ENCODE assay signal across 8 cellular contexts in the genomic region with DNA sequence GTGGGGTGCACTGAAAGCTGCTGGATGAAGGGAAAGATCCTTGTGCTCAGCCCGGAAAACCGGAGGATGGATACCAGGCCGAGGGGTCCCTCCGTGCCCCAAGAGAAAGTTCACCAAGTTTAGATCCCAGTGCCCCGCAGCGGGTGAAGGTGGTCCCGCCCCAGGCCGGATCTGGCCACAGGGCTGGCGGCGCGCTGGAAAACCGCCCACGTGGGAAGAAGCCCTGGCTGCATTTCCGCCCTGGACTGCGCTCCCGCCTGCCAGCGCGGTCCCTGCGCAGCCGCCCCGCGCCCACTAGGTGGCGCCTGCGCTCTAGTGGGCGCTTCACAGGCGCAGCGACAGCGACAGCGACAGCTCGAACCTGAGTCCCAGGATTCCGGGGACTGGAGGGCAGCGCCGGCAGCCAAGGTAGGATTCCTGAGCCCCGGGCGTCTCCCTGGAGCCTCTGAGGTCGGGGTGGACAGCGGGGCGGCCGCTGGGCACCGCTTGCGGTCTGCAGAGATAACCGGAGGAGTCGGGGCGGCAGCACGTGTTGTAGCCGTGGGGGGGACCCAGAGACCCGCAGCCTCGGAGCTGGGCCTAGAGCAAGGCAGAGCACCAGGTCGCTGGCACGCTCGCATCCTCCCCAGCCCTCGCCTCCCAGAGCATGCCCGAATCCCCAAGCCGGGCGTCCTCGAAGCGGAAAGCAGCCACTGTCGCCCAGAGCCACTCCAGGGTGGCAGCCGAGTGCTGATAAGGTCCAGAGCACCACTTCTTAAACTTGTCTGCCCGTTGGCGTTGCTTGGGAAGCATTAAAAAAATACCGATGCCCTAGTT. TPM values are rescaled to one million over a fixed set of nuclear protein-coding genes. Genes with fewer than 3 reads are reported as not detected.
DNase-seq lines count a peak whose midpoint lies in the region; ATAC-seq, FAIRE-seq and TF ChIP-seq lines count a peak whose summit lies in the region.

TSS of gene CHD9 (plus strand) at position 322 of the 816 bp plus-strand sequence. CDS start 101,099 bp downstream, outside the sequence.

- FAIRE-seq in bronchial epithelial cell (lab: Jason Lieb, UNC), result no peak

- H3K4me1 Mint-ChIP-seq in WTC11, result peaks cover 38% of the 10 kb centered on the region
- peaks cover 36 to 42% of the 10 kb centered on the region in 2 donors for H3K4me1 Mint-ChIP-seq in immature natural killer cell

- peaks cover 21 to 60% (median 49%) of the 10 kb centered on the region in 6 donors for H3K4me1 ChIP-seq in spleen

- H3K4me3 Mint-ChIP-seq in WTC11 (peak within 1 kb of the TSS; percentile 77), immature natural killer cell (peak within 1 kb of the TSS; percentile 90 to 97 (median 92))

- CTCF ChIA-PET in WTC11 (lab: Charles Lee), result interaction anchor here (0.5 to 2.6 kb wide), 32 partner anchors 9 to 1922 kb away, joined by 3 to 21 read pairs (median 4); no protein-coding TSS in a partner anchor

- H3K4me3 ChIP-seq in bronchial epithelial cell (ENCODE audit: low read depth, low read length) (peak within 1 kb of the TSS; percentile 54), spleen (peak within 1 kb of the TSS; percentile 55 to 79 (median 64))

- no peaks in the 10 kb centered on the region for H3K9me3 ChIP-seq in spleen

- H3K27ac Mint-ChIP-seq in WTC11, result peak within 1 kb of the TSS; percentile 96
- peak within 1 kb of the TSS; percentile 80 to 91 (median 88) for H3K27ac Mint-ChIP-seq in immature natural killer cell

- H3K9me3 Mint-ChIP-seq in WTC11 (no peaks in the 10 kb centered on the region), immature natural killer cell (no peaks in the 10 kb centered on the region)

- peak; percentile 66 for ATAC-seq in GM18873 (IDR thresholded peaks at IDR 0.05; ENCODE audit: low FRiP score, unreplicated experiment)
- peak; percentile 79 for ATAC-seq in HG03159 (IDR thresholded peaks at IDR 0.05; ENCODE audit: unreplicated experiment)
- peak; percentile 88 for ATAC-seq in WTC11

- H3K27me3 Mint-ChIP-seq in WTC11 (ENCODE audit: low read depth) (peaks cover 10% of the 10 kb centered on the region; the same call in 1 of the 2 replicates), immature natural killer cell (ENCODE audit: low read depth in 3 of 3) (peaks cover 0 to 5% (median 2%) of the 10 kb centered on the region in 3 donors)

- intact Hi-C loops in spleen (cut with DNase I; ENCODE audit: low total_unique reads), result loop anchor here (10.0 kb wide), 4 partner anchors 80 to 230 kb away; no protein-coding TSS in a partner anchor

- DNase-seq in AG08395 (ENCODE audit: low spot score) (peak; percentile 90), NCI-H2227 (lab: John Stamatoyannopoulos, UW; ENCODE audit: unreplicated experiment) (peak; percentile 89), WTC11 (ENCODE audit: low spot score) (peak; percentile 83), bronchial epithelial cell (ENCODE audit: low read depth) (peak; percentile 52), immature natural killer cell (peak; percentile 78 to 84 (median 83)), spleen (peak; percentile 95)

- H3K36me3 ChIP-seq in bronchial epithelial cell (ENCODE audit: control insufficient read depth, insufficient read depth, low read length), result no peaks in the 10 kb centered on the region
- no peaks in the 10 kb centered on the region for H3K36me3 ChIP-seq in spleen

- TF ChIP-seq POLR2A in spleen (IDR thresholded peaks at IDR 0.05), result peak in 1 of 3 donors; percentile 8

- H3K36me3 Mint-ChIP-seq in WTC11 (no peaks in the 10 kb centered on the region), immature natural killer cell (peaks cover 0 to 3% (median 3%) of the 10 kb centered on the region in 3 donors)

- WGBS in spleen, 5 donors, result 0 to 1% (median 1%) methylated on average over 22 to 62 of the region's 62 CpGs

- peak within 1 kb of the TSS; percentile 76 to 90 (median 88) for H3K27ac ChIP-seq in spleen

- POLR2A ChIA-PET in WTC11 (lab: Charles Lee), result interaction anchor here (0.6 to 2.0 kb wide), 5 partner anchors 12 to 228 kb away, joined by 3 to 11 read pairs (median 5); no protein-coding TSS in a partner anchor

- peak; percentile 95 for TF ChIP-seq CTCF in WTC11 (IDR thresholded peaks at IDR 0.05)
- peak; percentile 100 for TF ChIP-seq CTCF in bronchial epithelial cell (IDR thresholded peaks at IDR 0.05; ENCODE audit: insufficient read depth, low read length, severe bottlenecking)
- peak; percentile 98 to 100 (median 99) for TF ChIP-seq CTCF in spleen (IDR thresholded peaks at IDR 0.05 in 8 of 11, conservative IDR thresholded peaks at IDR 0.05 in 3 of 11)

- H3K27me3 ChIP-seq in bronchial epithelial cell (ENCODE audit: control insufficient read depth, insufficient read depth, low read length), result no peaks in the 10 kb centered on the region
- H3K27me3 ChIP-seq in spleen (replicated peaks in 1 of 7), result no peaks in the 10 kb centered on the region

TF ChIP-seq in WTC11, 78 proteins besides CTCF, POLR2A, EP300 and RAD21 (continues in another document):
- TF ChIP-seq, protein P1, sequence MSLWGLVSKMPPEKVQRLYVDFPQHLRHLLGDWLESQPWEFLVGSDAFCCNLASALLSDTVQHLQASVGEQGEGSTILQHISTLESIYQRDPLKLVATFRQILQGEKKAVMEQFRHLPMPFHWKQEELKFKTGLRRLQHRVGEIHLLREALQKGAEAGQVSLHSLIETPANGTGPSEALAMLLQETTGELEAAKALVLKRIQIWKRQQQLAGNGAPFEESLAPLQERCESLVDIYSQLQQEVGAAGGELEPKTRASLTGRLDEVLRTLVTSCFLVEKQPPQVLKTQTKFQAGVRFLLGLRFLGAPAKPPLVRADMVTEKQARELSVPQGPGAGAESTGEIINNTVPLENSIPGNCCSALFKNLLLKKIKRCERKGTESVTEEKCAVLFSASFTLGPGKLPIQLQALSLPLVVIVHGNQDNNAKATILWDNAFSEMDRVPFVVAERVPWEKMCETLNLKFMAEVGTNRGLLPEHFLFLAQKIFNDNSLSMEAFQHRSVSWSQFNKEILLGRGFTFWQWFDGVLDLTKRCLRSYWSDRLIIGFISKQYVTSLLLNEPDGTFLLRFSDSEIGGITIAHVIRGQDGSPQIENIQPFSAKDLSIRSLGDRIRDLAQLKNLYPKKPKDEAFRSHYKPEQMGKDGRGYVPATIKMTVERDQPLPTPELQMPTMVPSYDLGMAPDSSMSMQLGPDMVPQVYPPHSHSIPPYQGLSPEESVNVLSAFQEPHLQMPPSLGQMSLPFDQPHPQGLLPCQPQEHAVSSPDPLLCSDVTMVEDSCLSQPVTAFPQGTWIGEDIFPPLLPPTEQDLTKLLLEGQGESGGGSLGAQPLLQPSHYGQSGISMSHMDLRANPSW (CRISPR knock-in tag; conservative IDR thresholded peaks at IDR 0.05; ENCODE audit: low read depth), result no peak
- TF ChIP-seq RELA (CRISPR knock-in tag; IDR thresholded peaks at IDR 0.05; ENCODE audit: borderline replicate concordance), result peak; percentile 62
- TF ChIP-seq ETV6 (CRISPR knock-in tag; IDR thresholded peaks at IDR 0.05), result peak; percentile 56; the same call in 1 of the 2 replicates
- no peak for TF ChIP-seq NFATC4 (CRISPR knock-in tag; IDR thresholded peaks at IDR 0.05)
- TF ChIP-seq, protein P2, sequence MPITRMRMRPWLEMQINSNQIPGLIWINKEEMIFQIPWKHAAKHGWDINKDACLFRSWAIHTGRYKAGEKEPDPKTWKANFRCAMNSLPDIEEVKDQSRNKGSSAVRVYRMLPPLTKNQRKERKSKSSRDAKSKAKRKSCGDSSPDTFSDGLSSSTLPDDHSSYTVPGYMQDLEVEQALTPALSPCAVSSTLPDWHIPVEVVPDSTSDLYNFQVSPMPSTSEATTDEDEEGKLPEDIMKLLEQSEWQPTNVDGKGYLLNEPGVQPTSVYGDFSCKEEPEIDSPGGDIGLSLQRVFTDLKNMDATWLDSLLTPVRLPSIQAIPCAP (CRISPR knock-in tag; IDR thresholded peaks at IDR 0.05), result 0 out of 2 replicates have a peak, but pooled peaks have one; percentile 38
- peak; percentile 81 for TF ChIP-seq TEAD1 (CRISPR knock-in tag; IDR thresholded peaks at IDR 0.05)
- TF ChIP-seq E2F5 (CRISPR knock-in tag; IDR thresholded peaks at IDR 0.05), result peak; percentile 85; the same call in 1 of the 2 replicates
- TF ChIP-seq ZNF317 (CRISPR knock-in tag; IDR thresholded peaks at IDR 0.05; ENCODE audit: borderline replicate concordance, low read depth), result no peak
- TF ChIP-seq IRF2 (CRISPR knock-in tag; IDR thresholded peaks at IDR 0.05; ENCODE audit: borderline replicate concordance, low read depth), result no peak
- TF ChIP-seq, protein P3, sequence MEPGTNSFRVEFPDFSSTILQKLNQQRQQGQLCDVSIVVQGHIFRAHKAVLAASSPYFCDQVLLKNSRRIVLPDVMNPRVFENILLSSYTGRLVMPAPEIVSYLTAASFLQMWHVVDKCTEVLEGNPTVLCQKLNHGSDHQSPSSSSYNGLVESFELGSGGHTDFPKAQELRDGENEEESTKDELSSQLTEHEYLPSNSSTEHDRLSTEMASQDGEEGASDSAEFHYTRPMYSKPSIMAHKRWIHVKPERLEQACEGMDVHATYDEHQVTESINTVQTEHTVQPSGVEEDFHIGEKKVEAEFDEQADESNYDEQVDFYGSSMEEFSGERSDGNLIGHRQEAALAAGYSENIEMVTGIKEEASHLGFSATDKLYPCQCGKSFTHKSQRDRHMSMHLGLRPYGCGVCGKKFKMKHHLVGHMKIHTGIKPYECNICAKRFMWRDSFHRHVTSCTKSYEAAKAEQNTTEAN (CRISPR knock-in tag; IDR thresholded peaks at IDR 0.05), result peak; percentile 41; the same call in 1 of the 2 replicates
- TF ChIP-seq, protein P4, sequence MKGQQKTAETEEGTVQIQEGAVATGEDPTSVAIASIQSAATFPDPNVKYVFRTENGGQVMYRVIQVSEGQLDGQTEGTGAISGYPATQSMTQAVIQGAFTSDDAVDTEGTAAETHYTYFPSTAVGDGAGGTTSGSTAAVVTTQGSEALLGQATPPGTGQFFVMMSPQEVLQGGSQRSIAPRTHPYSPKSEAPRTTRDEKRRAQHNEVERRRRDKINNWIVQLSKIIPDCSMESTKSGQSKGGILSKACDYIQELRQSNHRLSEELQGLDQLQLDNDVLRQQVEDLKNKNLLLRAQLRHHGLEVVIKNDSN (CRISPR knock-in tag; IDR thresholded peaks at IDR 0.05), result peak; percentile 87

RNA-seq across cellular contexts. Expression of gene CHD9, which starts in this region (rescaled TPM):
- total RNA-seq in WTC11 (2021) (29.8 to 34.3 TPM (median 31.3 TPM) in 3 replicates), bronchial epithelial cell (33.8 and 35.3 TPM in 2 replicates), spleen (10 to 100 TPM; 63.4 to 93.3 (median 77.6) TPM)
- polyA plus RNA-seq in immature natural killer cell (10 to 100 TPM; 47.1 to 68.6 (median 48.5) TPM), spleen (10 to 100 TPM; 16.7 to 19.0 (median 17.6) TPM)

Comparison
In these comparisons a context has a peak if more than half of its experiments do, and no peak if none do; other contexts are left out.
1. Peak in every context shown above with its lines: DNase-seq, ATAC-seq, H3K4me3 ChIP-seq and H3K27ac ChIP-seq.